8 cellular contexts compared by ENCODE assay signal in the genomic region with DNA sequence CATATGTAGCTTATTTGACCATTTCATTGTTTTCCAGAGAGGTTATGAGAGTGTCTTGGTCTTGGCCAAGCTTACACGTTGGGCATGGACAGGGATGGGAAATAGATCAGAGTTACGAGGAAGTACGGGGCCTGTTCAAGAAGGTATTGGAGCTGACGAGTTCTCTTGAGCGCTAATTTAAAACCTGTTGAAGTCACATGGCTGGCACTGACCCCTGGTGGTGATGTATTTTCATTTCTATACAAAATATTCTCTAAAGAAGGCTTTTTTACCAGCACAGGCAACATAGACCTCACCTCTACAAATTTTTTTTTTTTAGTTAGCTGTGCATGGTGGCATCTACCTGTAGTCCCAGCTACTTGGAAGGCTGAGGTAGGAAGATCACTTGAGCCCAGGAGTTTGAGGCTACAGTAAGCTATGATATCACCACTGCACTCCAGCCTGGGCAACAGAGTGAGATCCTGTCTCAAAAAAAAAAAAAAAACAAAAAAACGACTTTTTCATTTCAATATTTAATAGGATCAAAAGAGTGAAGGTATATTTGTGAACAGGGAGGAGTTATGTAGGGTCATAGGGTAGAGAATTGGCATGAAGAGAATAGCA. TPM values are rescaled to one million over a fixed set of nuclear protein-coding genes. Genes with fewer than 3 reads are reported as not detected.
DNase-seq lines count a peak whose midpoint lies in the region; ATAC-seq and TF ChIP-seq lines count a peak whose summit lies in the region.

No MANE protein-coding gene starts in this region.

- H4K20me1 ChIP-seq in OCI-LY3 (ENCODE audit: insufficient read depth, low read length): no peaks in the 10 kb centered on the region

- DNase-seq in GDM1 (lab: John Stamatoyannopoulos, UW) (peak; percentile 28), foreskin keratinocyte (peak in 1 of 2 donors; percentile 54), psoas muscle (peak in 1 of 2 donors; percentile 21), NCI-H2196 (lab: John Stamatoyannopoulos, UW; ENCODE audit: unreplicated experiment) (no peak)
- peak; percentile 31 for DNase-seq in activated effector memory CD4-positive, alpha-beta T cell treated with Interleukin-2 at 50 U/mL for 16 hours

- H3K4me3 ChIP-seq in OCI-LY3 (ENCODE audit: low read length) (no peak overlapping the region), psoas muscle (no peak overlapping the region)

- no peaks in the 10 kb centered on the region for H3K4me1 ChIP-seq in OCI-LY3 (ENCODE audit: low read length)
- peaks cover 29% of the 10 kb centered on the region for H3K4me1 ChIP-seq in foreskin keratinocyte
- peaks cover 56% of the 10 kb centered on the region for H3K4me1 ChIP-seq in psoas muscle

- H3K9me3 ChIP-seq in OCI-LY3 (ENCODE audit: insufficient read depth, low read length): no peaks in the 10 kb centered on the region
- H3K9me3 ChIP-seq in psoas muscle: no peaks in the 10 kb centered on the region

- WGBS in psoas muscle, 3 donors: 15 to 40% (median 24%) methylated on average over 6 of the region's 6 CpGs

- H3K27me3 ChIP-seq in OCI-LY3 (ENCODE audit: low read depth, low read length): no peaks in the 10 kb centered on the region
- H3K27me3 ChIP-seq in foreskin keratinocyte: no peaks in the 10 kb centered on the region
- no peaks in the 10 kb centered on the region for H3K27me3 ChIP-seq in psoas muscle (ENCODE audit: insufficient read depth in 3 of 3, low read length in 2 of 3)

- ATAC-seq in HG02678 (IDR thresholded peaks at IDR 0.05; ENCODE audit: unreplicated experiment): peak; percentile 75
- ATAC-seq in foreskin keratinocyte: peak; percentile 36
- peak; percentile 42 to 63 (median 55) for ATAC-seq in psoas muscle
- no peak for ATAC-seq in GM21515 (IDR thresholded peaks at IDR 0.05; ENCODE audit: unreplicated experiment)

- H3K79me2 ChIP-seq in OCI-LY3 (ENCODE audit: low read length): no peaks in the 10 kb centered on the region

- no peak overlapping the region for H2AFZ ChIP-seq in OCI-LY3 (ENCODE audit: low read depth, low read length)

- H3K27ac ChIP-seq in OCI-LY3 (ENCODE audit: low read length) (no peak overlapping the region), foreskin keratinocyte (no peak overlapping the region), psoas muscle (peak overlapping the region; percentile 74)

- no peak overlapping the region for H3K4me2 ChIP-seq in OCI-LY3 (ENCODE audit: low read length)

- intact Hi-C loops in psoas muscle (cut with DNase I): loop anchor here in 1 of 2 donors (5.0 to 10.0 kb wide), 2 partner anchors 164 to 267 kb away; no protein-coding TSS in a partner anchor

- no peak overlapping the region for H3K9ac ChIP-seq in OCI-LY3 (ENCODE audit: low read length)

- peaks cover 20% of the 10 kb centered on the region for H3K36me3 ChIP-seq in OCI-LY3 (replicated peaks; ENCODE audit: low read depth, low read length)
- peaks cover 8 to 88% of the 10 kb centered on the region in 2 donors for H3K36me3 ChIP-seq in psoas muscle (ENCODE audit: insufficient read depth in 1 of 2, low read depth in 1 of 2)

- TF ChIP-seq CTCF in OCI-LY3 (IDR thresholded peaks at IDR 0.05; ENCODE audit: low read depth, low read length) (peak; percentile 72), foreskin keratinocyte (conservative IDR thresholded peaks at IDR 0.05) (peak; percentile 77), psoas muscle (IDR thresholded peaks at IDR 0.05) (peak; percentile 49)

RNA-seq across cellular contexts. Expression of a gene that starts 19.6 kb away (rescaled TPM):
- total RNA-seq in foreskin keratinocyte (157 and 178 TPM in 2 replicates), psoas muscle (100 to 1,000 TPM; 402 to 903 (median 596) TPM)
- polyA plus RNA-seq in foreskin keratinocyte (96.5 and 100 TPM in 2 replicates), psoas muscle (100 to 1,000 TPM; 391 to 656 (median 520) TPM)
